ENCODE assay signal across 1 cellular context in genomic region chr3:17639765-17640164, GRCh38.
TF ChIP-seq lines count a peak whose summit lies in the region.

No MANE protein-coding gene starts in this region.

TF ChIP-seq in HepG2, 621 proteins besides CTCF, POLR2A, EP300 and RAD21 (continued from another document and continues in another):
- TF ChIP-seq IRX3 (CRISPR knock-in tag; IDR thresholded peaks at IDR 0.05; ENCODE audit: borderline replicate concordance, low read depth) (no peak), TBX2 (CRISPR knock-in tag; IDR thresholded peaks at IDR 0.05; ENCODE audit: borderline replicate concordance) (no peak), ZNF121 (CRISPR knock-in tag; IDR thresholded peaks at IDR 0.05) (no peak), NR2C2 (CRISPR knock-in tag; IDR thresholded peaks at IDR 0.05; ENCODE audit: borderline replicate concordance) (no peak; the same call in 1 of the 2 replicates), ATF3 (CRISPR knock-in tag; IDR thresholded peaks at IDR 0.05) (peak; percentile 89), HBP1 (CRISPR knock-in tag; IDR thresholded peaks at IDR 0.05; ENCODE audit: low read depth) (no peak), ZNF563 (CRISPR knock-in tag; IDR thresholded peaks at IDR 0.05) (no peak), HIC2 (CRISPR knock-in tag; IDR thresholded peaks at IDR 0.05; ENCODE audit: low read depth) (no peak), ZFP41 (CRISPR knock-in tag; IDR thresholded peaks at IDR 0.05; ENCODE audit: borderline replicate concordance) (no peak), ZNF850 (CRISPR knock-in tag; conservative IDR thresholded peaks at IDR 0.05) (no peak), PTBP1 (IDR thresholded peaks at IDR 0.05; ENCODE audit: low read depth, low read length, poor library complexity, severe bottlenecking) (no peak), NCOR1 (IDR thresholded peaks at IDR 0.05; ENCODE audit: borderline replicate concordance, low read length) (peak; percentile 26; the same call in 1 of the 2 replicates), NR2F1 (CRISPR knock-in tag; IDR thresholded peaks at IDR 0.05) (0 out of 4 replicates have a peak, but pooled peaks of 1 of the 2 experiments have one; percentile 21), ZNF432 (CRISPR knock-in tag; IDR thresholded peaks at IDR 0.05; ENCODE audit: borderline replicate concordance) (no peak), ZNF616 (CRISPR knock-in tag; IDR thresholded peaks at IDR 0.05; ENCODE audit: low read depth) (no peak), FOXC1 (CRISPR knock-in tag; IDR thresholded peaks at IDR 0.05; ENCODE audit: borderline replicate concordance) (no peak), ZNF552 (CRISPR knock-in tag; IDR thresholded peaks at IDR 0.05; ENCODE audit: borderline replicate concordance) (no peak), ZNF430 (CRISPR knock-in tag; IDR thresholded peaks at IDR 0.05) (no peak), ZBTB10 (CRISPR knock-in tag; IDR thresholded peaks at IDR 0.05; ENCODE audit: borderline replicate concordance) (no peak), NFRKB (IDR thresholded peaks at IDR 0.05) (no peak), ZNF296 (CRISPR knock-in tag; conservative IDR thresholded peaks at IDR 0.05) (no peak), ZFP36 (IDR thresholded peaks at IDR 0.05; ENCODE audit: borderline replicate concordance, low read depth, low read length, partially characterized antibody) (no peak), ZKSCAN5 (CRISPR knock-in tag; IDR thresholded peaks at IDR 0.05) (no peak), ZNF615 (CRISPR knock-in tag; IDR thresholded peaks at IDR 0.05; ENCODE audit: borderline replicate concordance) (no peak), FOSL2 (CRISPR knock-in tag; IDR thresholded peaks at IDR 0.05) (peak; percentile 98), ZNF567 (CRISPR knock-in tag; IDR thresholded peaks at IDR 0.05; ENCODE audit: borderline replicate concordance) (no peak), ZNF639 (CRISPR knock-in tag; conservative IDR thresholded peaks at IDR 0.05) (no peak), PHF8 (CRISPR knock-in tag; IDR thresholded peaks at IDR 0.05) (no peak), CENPBD1 (CRISPR knock-in tag; IDR thresholded peaks at IDR 0.05; ENCODE audit: borderline replicate concordance, low read depth) (no peak), ZKSCAN8 (CRISPR knock-in tag; IDR thresholded peaks at IDR 0.05; ENCODE audit: borderline replicate concordance) (no peak), RCOR2 (CRISPR knock-in tag; IDR thresholded peaks at IDR 0.05) (no peak), ARID3A (IDR thresholded peaks at IDR 0.05; ENCODE audit: low read depth, low read length) (no peak), ZNF382 (CRISPR knock-in tag; IDR thresholded peaks at IDR 0.05; ENCODE audit: borderline replicate concordance) (no peak), XBP1 (CRISPR knock-in tag; IDR thresholded peaks at IDR 0.05) (no peak), POLR2G (IDR thresholded peaks at IDR 0.05; ENCODE audit: low read depth, low read length) (no peak), ZNF280B (CRISPR knock-in tag; IDR thresholded peaks at IDR 0.05; ENCODE audit: borderline replicate concordance) (no peak), TFE3 (CRISPR knock-in tag; IDR thresholded peaks at IDR 0.05) (peak; percentile 71), TBX3 (IDR thresholded peaks at IDR 0.05; ENCODE audit: borderline replicate concordance) (peak; percentile 27; the same call in 1 of the 2 replicates), NCOA2 (CRISPR knock-in tag; IDR thresholded peaks at IDR 0.05) (peak; percentile 22; the same call in 1 of the 2 replicates), ZSCAN21 (CRISPR knock-in tag; IDR thresholded peaks at IDR 0.05; ENCODE audit: borderline replicate concordance) (no peak), ZNF225 (CRISPR knock-in tag; IDR thresholded peaks at IDR 0.05) (no peak), TGIF2 (CRISPR knock-in tag; IDR thresholded peaks at IDR 0.05) (no peak), GATA4 (IDR thresholded peaks at IDR 0.05; ENCODE audit: borderline replicate concordance, low read depth) (no peak), SALL1 (CRISPR knock-in tag; IDR thresholded peaks at IDR 0.05) (peak; percentile 35; the same call in 1 of the 2 replicates), RFXAP (CRISPR knock-in tag; IDR thresholded peaks at IDR 0.05; ENCODE audit: borderline replicate concordance) (no peak), MYPOP (CRISPR knock-in tag; IDR thresholded peaks at IDR 0.05) (no peak), POGK (CRISPR knock-in tag; conservative IDR thresholded peaks at IDR 0.05) (no peak), GMEB1 (CRISPR knock-in tag; IDR thresholded peaks at IDR 0.05; ENCODE audit: borderline replicate concordance) (no peak)
